In genomic region chr4:970046-970745, GRCh38 we compare ENCODE assay signal across 1 cellular context.
TF ChIP-seq lines count a peak whose summit lies in the region.

No MANE protein-coding gene starts in this region.

TF ChIP-seq in HepG2, 621 proteins besides CTCF, POLR2A, EP300 and RAD21:
- no peak for TF ChIP-seq ZNF3 (CRISPR knock-in tag; IDR thresholded peaks at IDR 0.05)
- TF ChIP-seq AGO2 (optimal IDR thresholded peaks at IDR 0.05; ENCODE audit: low read depth, low read length) = peak; percentile 58
- TF ChIP-seq ZSCAN22 (CRISPR knock-in tag; IDR thresholded peaks at IDR 0.05) = no peak
- TF ChIP-seq ZNF253 (CRISPR knock-in tag; IDR thresholded peaks at IDR 0.05; ENCODE audit: borderline replicate concordance) = no peak
- no peak for TF ChIP-seq ZNF724P (CRISPR knock-in tag; IDR thresholded peaks at IDR 0.05; ENCODE audit: borderline replicate concordance)
TF ChIP-seq in HepG2: peak in this region for 1.
